Comparison of ENCODE assay signal across 1 cellular context in the genomic region with DNA sequence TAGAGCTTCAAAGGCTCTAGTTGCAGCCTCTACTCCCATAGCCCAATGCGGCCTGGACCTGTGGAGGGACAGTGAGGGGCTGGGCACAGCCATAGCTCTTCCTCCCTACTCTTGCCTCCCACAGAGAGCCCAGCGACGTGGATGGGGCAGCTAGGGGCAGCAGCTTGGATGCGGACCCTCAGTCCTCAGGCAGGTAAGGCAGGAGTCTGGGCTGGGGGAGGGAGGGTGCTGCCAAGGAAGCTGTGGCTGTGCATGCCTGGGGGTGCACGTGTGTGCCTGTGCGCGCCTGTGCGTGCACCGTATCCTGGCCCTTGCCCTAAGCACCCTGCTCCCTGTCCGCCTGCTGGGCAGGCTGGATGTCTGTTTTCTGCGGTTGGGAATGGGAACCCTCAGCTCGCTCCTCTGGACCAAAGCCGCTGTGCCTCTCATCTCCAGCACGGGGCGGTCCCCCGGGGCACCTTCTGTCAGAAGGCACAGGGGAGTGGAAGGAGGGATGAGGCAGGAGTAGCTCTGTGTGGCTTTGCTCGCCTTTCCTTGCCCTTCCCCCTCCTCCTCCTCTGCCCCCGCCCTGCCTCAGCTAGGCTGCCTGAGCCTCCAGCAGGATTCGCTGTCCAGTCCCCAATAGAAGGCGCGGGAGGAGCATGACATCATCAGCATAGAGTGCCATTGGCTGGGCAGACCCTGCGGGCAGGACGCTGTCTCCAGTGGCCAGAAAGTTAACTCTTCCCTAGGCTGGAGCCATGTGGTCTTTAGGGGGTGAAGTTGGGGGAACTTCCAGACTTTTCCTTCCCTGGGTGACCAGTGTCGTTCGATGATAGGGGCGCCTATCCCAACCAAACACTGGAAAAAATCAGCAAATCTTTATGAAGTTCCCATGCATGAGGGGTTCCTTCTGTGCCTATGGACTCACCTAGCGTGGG.
TF ChIP-seq lines count a peak whose summit lies in the region.

No MANE protein-coding gene starts in this region.

TF ChIP-seq in SK-N-SH treated with all-trans-retinoic acid at 6 μM for 48 hours, 23 proteins besides CTCF, POLR2A, EP300 and RAD21 (continued from another document):
- TF ChIP-seq TSHZ2 (CRISPR knock-in tag; IDR thresholded peaks at IDR 0.05) (peak; percentile 1; the same call in 1 of the 2 replicates), TOX (CRISPR knock-in tag; IDR thresholded peaks at IDR 0.05; ENCODE audit: borderline replicate concordance) (no peak), RARB (CRISPR knock-in tag; IDR thresholded peaks at IDR 0.05) (no peak)
- TF ChIP-seq, protein P1, sequence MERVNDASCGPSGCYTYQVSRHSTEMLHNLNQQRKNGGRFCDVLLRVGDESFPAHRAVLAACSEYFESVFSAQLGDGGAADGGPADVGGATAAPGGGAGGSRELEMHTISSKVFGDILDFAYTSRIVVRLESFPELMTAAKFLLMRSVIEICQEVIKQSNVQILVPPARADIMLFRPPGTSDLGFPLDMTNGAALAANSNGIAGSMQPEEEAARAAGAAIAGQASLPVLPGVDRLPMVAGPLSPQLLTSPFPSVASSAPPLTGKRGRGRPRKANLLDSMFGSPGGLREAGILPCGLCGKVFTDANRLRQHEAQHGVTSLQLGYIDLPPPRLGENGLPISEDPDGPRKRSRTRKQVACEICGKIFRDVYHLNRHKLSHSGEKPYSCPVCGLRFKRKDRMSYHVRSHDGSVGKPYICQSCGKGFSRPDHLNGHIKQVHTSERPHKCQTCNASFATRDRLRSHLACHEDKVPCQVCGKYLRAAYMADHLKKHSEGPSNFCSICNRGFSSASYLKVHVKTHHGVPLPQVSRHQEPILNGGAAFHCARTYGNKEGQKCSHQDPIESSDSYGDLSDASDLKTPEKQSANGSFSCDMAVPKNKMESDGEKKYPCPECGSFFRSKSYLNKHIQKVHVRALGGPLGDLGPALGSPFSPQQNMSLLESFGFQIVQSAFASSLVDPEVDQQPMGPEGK (CRISPR knock-in tag; IDR thresholded peaks at IDR 0.05; ENCODE audit: borderline replicate concordance), result no peak
TF ChIP-seq in SK-N-SH treated with all-trans-retinoic acid at 6 μM for 48 hours: peak in this region for 2.
